9 cellular contexts compared by ENCODE assay signal in genomic region chr3:120615863-120616599, GRCh38. TPM values are rescaled to one million over a fixed set of nuclear protein-coding genes. Genes with fewer than 3 reads are reported as not detected.
DNase-seq lines count a peak whose midpoint lies in the region; ATAC-seq and TF ChIP-seq lines count a peak whose summit lies in the region.
"Had no signal": no experiment of that assay in that cellular context is flagged by ENCODE, and none has a peak within 500 bp of the region (broad histone marks: within the 10 kb centered on the region; RNA-seq: fewer than 3 reads in every experiment).

No MANE protein-coding gene starts in this region.

- no peaks in the 10 kb centered on the region for H3K27me3 Mint-ChIP-seq in HFFc6 (ENCODE audit: insufficient read depth)
- H3K27me3 Mint-ChIP-seq: activated naive CD8-positive, alpha-beta T cell had no signal

- H3K4me1 Mint-ChIP-seq in HFFc6 (ENCODE audit: low read depth): peaks cover 65% of the 10 kb centered on the region

- no peak; the same call in 1 of the 2 replicates for TF ChIP-seq CTCF in HFFc6 (IDR thresholded peaks at IDR 0.05)
- no peak for TF ChIP-seq CTCF in right atrium auricular region (IDR thresholded peaks at IDR 0.05)

- H3K36me3 ChIP-seq in right atrium auricular region: no peaks in the 10 kb centered on the region

- no peaks in the 10 kb centered on the region for H3K27me3 ChIP-seq in right atrium auricular region

- DNase-seq in HFFc6 (peak; percentile 99), UCSD-AML1 (lab: John Stamatoyannopoulos, UW; ENCODE audit: unreplicated experiment) (peak; percentile 27), right atrium auricular region (ENCODE audit: low spot score) (peak; percentile 60), substantia nigra (lab: John Stamatoyannopoulos, UW) (peak in 30 of 49 donors; percentile 3 to 51 (median 28)), ureter (ENCODE audit: low spot score) (no peak), HK-2 (ENCODE audit: unreplicated experiment) (no peak), SK-N-DZ (ENCODE audit: low spot score) (no peak)

- no peak for ATAC-seq in HG02763 (IDR thresholded peaks at IDR 0.05; ENCODE audit: unreplicated experiment)

- peak overlapping the region; percentile 95 for H3K27ac Mint-ChIP-seq in HFFc6
- H3K27ac Mint-ChIP-seq: activated naive CD8-positive, alpha-beta T cell had no signal

- no peaks in the 10 kb centered on the region; the same call in 1 of the 2 replicates for H3K9me3 Mint-ChIP-seq in HFFc6

- H3K9me3 ChIP-seq in right atrium auricular region: no peaks in the 10 kb centered on the region

- peaks cover 14% of the 10 kb centered on the region for H3K36me3 Mint-ChIP-seq in HFFc6 (ENCODE audit: low read depth)
- H3K36me3 Mint-ChIP-seq: activated naive CD8-positive, alpha-beta T cell had no signal

- no peak overlapping the region for H3K4me3 ChIP-seq in right atrium auricular region

- H3K27ac ChIP-seq in right atrium auricular region (peak overlapping the region in 1 of 2 donors; percentile 46), substantia nigra (ENCODE audit: low read depth, low read length, poor library complexity, severe bottlenecking) (no peak overlapping the region)

- H3K4me3 Mint-ChIP-seq in HFFc6: peak overlapping the region; percentile 39
- H3K4me3 Mint-ChIP-seq: activated naive CD8-positive, alpha-beta T cell had no signal

- H3K4me1 ChIP-seq in right atrium auricular region: no peaks in the 10 kb centered on the region

RNA-seq across cellular contexts. Expression of gene NDUFB4, which starts 19.9 kb away (rescaled TPM):
- total RNA-seq in HFFc6 (2021; fragmentation: NEBNext Ultra II Directional; extraction: Animal tissue kit (Norgen Biotek cat#: 25700)): 100 to 1,000 TPM; 174 to 221 (median 198) TPM
- total RNA-seq in right atrium auricular region (100 to 1,000 TPM; 244 to 274 TPM), ureter (120 TPM)
- 123 and 141 TPM in 2 replicates for polyA plus RNA-seq in SK-N-DZ (2014; cell fraction: cytosol; rRNA removed)
- 116 and 119 TPM in 2 replicates for polyA plus RNA-seq in SK-N-DZ (2014; cell fraction: nucleus; rRNA removed)

Comparison
In these comparisons a context has a peak if more than half of its experiments do, and no peak if none do; other contexts are left out.
1. DNase-seq: peak in HFFc6 (single experiment), UCSD-AML1 (single experiment), right atrium auricular region (single experiment) and substantia nigra (30 of 49); none in ureter (single experiment), HK-2 (single experiment) and SK-N-DZ (single experiment).